In the genomic region with DNA sequence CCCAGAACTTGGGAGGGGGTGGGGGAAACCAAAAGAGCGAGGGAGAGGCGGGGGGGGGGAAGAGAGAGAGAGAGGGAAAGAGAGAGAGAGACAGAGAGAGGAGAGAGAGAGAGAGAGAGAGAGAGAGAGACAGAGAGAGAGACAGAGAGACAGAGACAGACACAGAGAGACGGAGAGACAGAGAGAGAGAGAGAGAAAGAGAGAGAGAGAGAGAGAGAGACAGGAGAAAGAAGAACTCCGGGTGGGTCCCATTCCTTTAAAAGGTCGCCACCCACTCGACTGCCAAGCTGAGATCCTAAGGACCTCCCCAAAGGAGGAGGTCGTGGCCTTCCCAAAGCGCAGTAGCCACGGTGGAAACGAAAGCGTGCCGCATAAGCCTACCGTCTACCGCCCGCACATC, we compare ENCODE assay signal across 12 cellular contexts. TPM values are rescaled to one million over a fixed set of nuclear protein-coding genes. Genes with fewer than 3 reads are reported as not detected.
A peak's percentile ranks its signal among the peaks of the same experiment; 100 is the strongest.
DNase-seq lines count a peak whose midpoint lies in the region; ATAC-seq and TF ChIP-seq lines count a peak whose summit lies in the region.
"Not testable (repeated sequence)": the region's sequence is repeated elsewhere in the genome, so short reads cannot be mapped to it uniquely, and the experiment has no call there.
"Had no signal": no experiment of that assay in that cellular context is flagged by ENCODE, and none has a peak within 500 bp of the region (broad histone marks: within the 10 kb centered on the region; RNA-seq: fewer than 3 reads in every experiment).

No MANE protein-coding gene starts in this region.

- H3K4me3 ChIP-seq in DND-41 (ENCODE audit: low read depth in 1 of 2, low read length in 2 of 2); body of pancreas: not testable (repeated sequence)

- not testable (repeated sequence) for H3K27ac ChIP-seq in DND-41 (ENCODE audit: low read length); body of pancreas

- DNase-seq in DND-41 (peak; percentile 14), left lobe of liver (ENCODE audit: low spot score) (peak; percentile 3)
- peak; percentile 7 for DNase-seq in T-helper 2 cell treated with Interferon-gamma antibody and Interleukin-4, amounts not matched to agents 5 μg/mL and 100 μg/mL, for 36 hours (ENCODE audit: low spot score)
- not testable (repeated sequence) for DNase-seq in activated CD4-positive, alpha-beta T cell treated with anti-CD3 and anti-CD28 coated beads, Interleukin-2, amount 10 ng/mL, durations not matched to agents 7 days and 5 days; body of pancreas; stimulated activated effector memory CD8-positive, alpha-beta T cell treated with anti-CD3 and anti-CD28 coated beads, Interleukin-12 subunit alpha, Interleukin-12 subunit beta, amount 100 ng/mL, for 72 hours (ENCODE audit: low spot score in 2 of 2)
- DNase-seq in activated T-cell treated with anti-CD3 and anti-CD28 coated beads, Interleukin-2, amount 50 U/mL, for 72 hours, result peak in 1 of 2 donors; percentile 32

- H4K20me1 ChIP-seq in DND-41 (ENCODE audit: insufficient read depth, low read length), result not testable (repeated sequence)

- H3K79me2 ChIP-seq in DND-41 (ENCODE audit: insufficient read depth, low read length), result not testable (repeated sequence)

- H3K27ac Mint-ChIP-seq in T-helper 2 cell treated with Interferon-gamma antibody and Interleukin-4, amounts not matched to agents 5 μg/mL and 100 μg/mL, for 36 hours, result not testable (repeated sequence)
- peak overlapping the region; percentile 88 for H3K27ac Mint-ChIP-seq in activated CD4-positive, alpha-beta T cell treated with anti-CD3 and anti-CD28 coated beads, Interleukin-2, amount 10 ng/mL, durations not matched to agents 7 days and 5 days
- H3K27ac Mint-ChIP-seq in activated T-cell treated with anti-CD3 and anti-CD28 coated beads, Interleukin-2, amount 50 U/mL, for 72 hours, result peak overlapping the region; percentile 100
- H3K27ac Mint-ChIP-seq in stimulated activated effector memory CD8-positive, alpha-beta T cell treated with anti-CD3 and anti-CD28 coated beads, Interleukin-12 subunit alpha, Interleukin-12 subunit beta, amount 100 ng/mL, for 72 hours, result peak overlapping the region; percentile 54

- ATAC-seq in DND-41 (ENCODE audit: insufficient read depth, low read depth); activated T-cell treated with anti-CD3 and anti-CD28 coated beads, Interleukin-2, amount 50 U/mL, for 72 hours (replicated peaks in 1 of 2); body of pancreas; left lobe of liver; stimulated activated effector memory CD8-positive, alpha-beta T cell treated with anti-CD3 and anti-CD28 coated beads, Interleukin-12 subunit alpha, Interleukin-12 subunit beta, amount 100 ng/mL, for 72 hours: not testable (repeated sequence)

- H3K9ac ChIP-seq in DND-41 (ENCODE audit: low read depth, low read length), result not testable (repeated sequence)

- H3K4me3 Mint-ChIP-seq in T-helper 2 cell treated with Interferon-gamma antibody and Interleukin-4, amounts not matched to agents 5 μg/mL and 100 μg/mL, for 36 hours; stimulated activated effector memory CD8-positive, alpha-beta T cell treated with anti-CD3 and anti-CD28 coated beads, Interleukin-12 subunit alpha, Interleukin-12 subunit beta, amount 100 ng/mL, for 72 hours: not testable (repeated sequence)
- peak overlapping the region; percentile 55 for H3K4me3 Mint-ChIP-seq in activated CD4-positive, alpha-beta T cell treated with anti-CD3 and anti-CD28 coated beads, Interleukin-2, amount 10 ng/mL, durations not matched to agents 7 days and 5 days
- peak overlapping the region in 1 of 2 donors; percentile 75 for H3K4me3 Mint-ChIP-seq in activated T-cell treated with anti-CD3 and anti-CD28 coated beads, Interleukin-2, amount 50 U/mL, for 72 hours

- TF ChIP-seq CTCF in DND-41 (IDR thresholded peaks at IDR 0.05; ENCODE audit: borderline replicate concordance, extremely low read depth, low read length, poor library complexity, severe bottlenecking); body of pancreas (IDR thresholded peaks at IDR 0.05): not testable (repeated sequence)

- H3K4me2 ChIP-seq in DND-41 (ENCODE audit: insufficient read depth, low read length), result not testable (repeated sequence)

- not testable (repeated sequence) for H3K9me3 Mint-ChIP-seq in T-helper 2 cell treated with Interferon-gamma antibody and Interleukin-4, amounts not matched to agents 5 μg/mL and 100 μg/mL, for 36 hours; activated CD4-positive, alpha-beta T cell treated with anti-CD3 and anti-CD28 coated beads, Interleukin-2, amount 10 ng/mL, durations not matched to agents 7 days and 5 days; activated T-cell treated with anti-CD3 and anti-CD28 coated beads, Interleukin-2, amount 50 U/mL, for 72 hours; stimulated activated effector memory CD8-positive, alpha-beta T cell treated with anti-CD3 and anti-CD28 coated beads, Interleukin-12 subunit alpha, Interleukin-12 subunit beta, amount 100 ng/mL, for 72 hours

- H3K36me3 ChIP-seq in DND-41 (ENCODE audit: insufficient read depth, low read length); body of pancreas (replicated peaks in 1 of 2; ENCODE audit: insufficient read depth in 1 of 2, low read depth in 2 of 2): not testable (repeated sequence)

- no CpG with 5 or more reads among the region's 15 CpGs for WGBS in body of pancreas, 2 donors

- intact Hi-C loops in body of pancreas (cut with DNase I), result not testable (repeated sequence)

- not testable (repeated sequence) for H3K27me3 ChIP-seq in DND-41 (ENCODE audit: insufficient read depth, low read length, poor library complexity); body of pancreas

- H3K36me3 Mint-ChIP-seq in T-helper 2 cell treated with Interferon-gamma antibody and Interleukin-4, amounts not matched to agents 5 μg/mL and 100 μg/mL, for 36 hours (ENCODE audit: low read depth); activated CD4-positive, alpha-beta T cell treated with anti-CD3 and anti-CD28 coated beads, Interleukin-2, amount 10 ng/mL, durations not matched to agents 7 days and 5 days (ENCODE audit: low read depth); activated T-cell treated with anti-CD3 and anti-CD28 coated beads, Interleukin-2, amount 50 U/mL, for 72 hours (ENCODE audit: insufficient read depth in 2 of 2); stimulated activated effector memory CD8-positive, alpha-beta T cell treated with anti-CD3 and anti-CD28 coated beads, Interleukin-12 subunit alpha, Interleukin-12 subunit beta, amount 100 ng/mL, for 72 hours: not testable (repeated sequence)

- not testable (repeated sequence) for H2AFZ ChIP-seq in DND-41 (ENCODE audit: low read depth, low read length)

- not testable (repeated sequence) for H3K9me3 ChIP-seq in DND-41 (ENCODE audit: insufficient read depth, low read length, severe bottlenecking); body of pancreas

- not testable (repeated sequence) for H3K27me3 Mint-ChIP-seq in T-helper 2 cell treated with Interferon-gamma antibody and Interleukin-4, amounts not matched to agents 5 μg/mL and 100 μg/mL, for 36 hours (ENCODE audit: low read depth); activated CD4-positive, alpha-beta T cell treated with anti-CD3 and anti-CD28 coated beads, Interleukin-2, amount 10 ng/mL, durations not matched to agents 7 days and 5 days; activated T-cell treated with anti-CD3 and anti-CD28 coated beads, Interleukin-2, amount 50 U/mL, for 72 hours (ENCODE audit: low read depth)

- peak in 2 of 3 donors; percentile 11 to 22 for TF ChIP-seq POLR2A in body of pancreas (IDR thresholded peaks at IDR 0.05)

- H3K4me1 ChIP-seq in DND-41 (ENCODE audit: insufficient read depth, low read length); body of pancreas: not testable (repeated sequence)

- CTCF ChIA-PET in activated CD4-positive, alpha-beta T cell treated with anti-CD3 and anti-CD28 coated beads, Interleukin-2, amount 10 ng/mL, durations not matched to agents 7 days and 5 days (lab: Charles Lee), result not testable (repeated sequence)

- POLR2A ChIA-PET in activated CD4-positive, alpha-beta T cell treated with anti-CD3 and anti-CD28 coated beads, Interleukin-2, amount 10 ng/mL, durations not matched to agents 7 days and 5 days (lab: Charles Lee), result not testable (repeated sequence)

- not testable (repeated sequence) for H3K4me1 Mint-ChIP-seq in T-helper 2 cell treated with Interferon-gamma antibody and Interleukin-4, amounts not matched to agents 5 μg/mL and 100 μg/mL, for 36 hours (ENCODE audit: low read depth); activated CD4-positive, alpha-beta T cell treated with anti-CD3 and anti-CD28 coated beads, Interleukin-2, amount 10 ng/mL, durations not matched to agents 7 days and 5 days; activated T-cell treated with anti-CD3 and anti-CD28 coated beads, Interleukin-2, amount 50 U/mL, for 72 hours (ENCODE audit: low read depth); stimulated activated effector memory CD8-positive, alpha-beta T cell treated with anti-CD3 and anti-CD28 coated beads, Interleukin-12 subunit alpha, Interleukin-12 subunit beta, amount 100 ng/mL, for 72 hours

RNA-seq across cellular contexts. Expression of a gene that starts 49.8 kb away (rescaled TPM):
- 1,000 to 10,000 TPM; 5,823 to 8,052 TPM for total RNA-seq in activated CD4-positive, alpha-beta T cell treated with anti-CD3 and anti-CD28 coated beads, Interleukin-2, amount 10 ng/mL, durations not matched to agents 7 days and 5 days
- 1,000 to 10,000 TPM; 4,759 to 5,082 TPM for total RNA-seq in activated T-cell treated with anti-CD3 and anti-CD28 coated beads, Interleukin-2, amount 50 U/mL, for 72 hours
- not detected for total RNA-seq in body of pancreas
- total RNA-seq in left lobe of liver, result 2,459 TPM
- total RNA-seq: A172, Daoy, GM23248, H4, HT-29 had no signal

RNA-seq across cellular contexts. Expression of a gene that starts 55.2 kb away (rescaled TPM):
- total RNA-seq in activated CD4-positive, alpha-beta T cell treated with anti-CD3 and anti-CD28 coated beads, Interleukin-2, amount 10 ng/mL, durations not matched to agents 7 days and 5 days, result not detected
- under 1 TPM in 1 of 2 donors, not detected in 1; 0.74 TPM for total RNA-seq in activated T-cell treated with anti-CD3 and anti-CD28 coated beads, Interleukin-2, amount 50 U/mL, for 72 hours
- total RNA-seq in body of pancreas (not detected), left lobe of liver (not detected)
- total RNA-seq: A172, Daoy, GM23248, H4, HT-29 had no signal

Comparison
In these comparisons a context has a peak if more than half of its experiments do, and no peak if none do; other contexts are left out.
1. RNA of a gene that starts 49.8 kb away (total RNA-seq): 5,823 to 8,052 TPM in activated CD4-positive, alpha-beta T cell treated with anti-CD3 and anti-CD28 coated beads, Interleukin-2, amount 10 ng/mL, durations not matched to agents 7 days and 5 days, 4,759 to 5,082 TPM in activated T-cell treated with anti-CD3 and anti-CD28 coated beads, Interleukin-2, amount 50 U/mL, for 72 hours and 2,459 TPM in left lobe of liver (single experiment); not detected in body of pancreas; every median in the first group is over 1,000 times any median in the second.